Comparison of ENCODE assay signal across 24 cellular contexts in genomic region chr2:30987611-30988010, GRCh38.
"Had no signal": no experiment of that assay in that cellular context is flagged by ENCODE, and none has a peak within 500 bp of the region (broad histone marks: within the 10 kb centered on the region; RNA-seq: fewer than 3 reads in every experiment).

No MANE protein-coding gene starts in this region.

- ATAC-seq: heart right ventricle; left colon; natural killer cell; right cardiac atrium; sciatic nerve; stimulated activated naive B cell treated with anti-CD40 and anti-IgM and Interleukin-4, amounts not matched to agents 10 μg/mL and 1 μg/mL and 100 μg/mL, for 72 hours; stimulated activated naive CD8-positive, alpha-beta T cell treated with anti-CD3 and anti-CD28 coated beads, Interleukin-15, Interleukin-2, amounts not matched to agents 100 U/mL and 50 U/mL, for 24 hours had no signal

- DNase-seq: heart right ventricle; immature natural killer cell; kidney; left colon; left ventricle myocardium inferior; mesendoderm; naive B cell; natural killer cell; occipital lobe; ovary; retina; right cardiac atrium; stimulated activated CD4-positive, alpha-beta T cell treated with anti-CD3 and anti-CD28 coated beads, Interleukin-12 subunit alpha, Interleukin-12 subunit beta, amount 100 ng/mL, for 4 hours; stimulated activated CD4-positive, alpha-beta T cell treated with anti-CD3 and anti-CD28 coated beads, Interleukin-15, amount 100 ng/mL, for 24 hours; stimulated activated CD4-positive, alpha-beta T cell treated with anti-CD3 and anti-CD28 coated beads, Interleukin-2, amount 100 ng/mL, for 48 hours; stimulated activated CD4-positive, alpha-beta T cell treated with anti-CD3 and anti-CD28 coated beads, Interleukin-4, amount 100 ng/mL, for 4 hours; stimulated activated naive B cell treated with anti-CD40 and anti-IgM and Interleukin-4, amounts not matched to agents 10 μg/mL and 1 μg/mL and 100 μg/mL, for 72 hours; stimulated activated naive CD8-positive, alpha-beta T cell treated with anti-CD3 and anti-CD28 coated beads, Interleukin-15, Interleukin-2, amounts not matched to agents 100 U/mL and 50 U/mL, for 24 hours; stomach; testis; thyroid gland; transverse colon; upper lobe of left lung had no signal
